Comparison of ENCODE assay signal across 8 cellular contexts in the genomic region with DNA sequence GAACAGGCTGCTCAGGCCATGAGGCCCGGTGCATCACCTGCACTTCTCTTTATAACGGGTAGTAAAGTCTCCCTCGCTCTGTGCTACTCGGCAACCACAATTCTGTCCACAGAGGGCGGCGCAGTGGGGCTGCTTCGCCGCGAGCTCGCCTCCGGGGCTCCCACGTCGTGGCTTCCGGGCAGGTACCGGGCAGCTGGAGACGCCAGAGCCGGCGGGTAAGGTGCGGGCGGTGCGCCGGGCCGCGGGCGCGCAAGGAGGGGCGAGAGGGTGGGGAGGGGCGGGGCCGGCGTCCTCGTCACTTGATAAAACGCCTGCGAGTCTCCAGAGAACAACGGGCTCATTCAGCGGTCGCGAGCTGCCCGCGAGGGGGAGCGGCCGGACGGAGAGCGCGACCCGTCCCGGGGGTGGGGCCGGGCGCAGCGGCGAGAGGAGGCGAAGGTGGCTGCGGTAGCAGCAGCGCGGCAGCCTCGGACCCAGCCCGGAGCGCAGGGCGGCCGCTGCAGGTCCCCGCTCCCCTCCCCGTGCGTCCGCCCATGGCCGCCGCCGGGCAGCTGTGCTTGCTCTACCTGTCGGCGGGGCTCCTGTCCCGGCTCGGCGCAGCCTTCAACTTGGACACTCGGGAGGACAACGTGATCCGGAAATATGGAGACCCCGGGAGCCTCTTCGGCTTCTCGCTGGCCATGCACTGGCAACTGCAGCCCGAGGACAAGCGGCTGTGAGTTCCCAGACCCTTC. TPM values are rescaled to one million over a fixed set of nuclear protein-coding genes. Genes with fewer than 3 reads are reported as not detected.
A peak's percentile ranks its signal among the peaks of the same experiment; 100 is the strongest.
DNase-seq lines count a peak whose midpoint lies in the region; ATAC-seq and TF ChIP-seq lines count a peak whose summit lies in the region.

Gene ITGA6 (plus strand): TSS at position 331 of the 734 bp plus-strand sequence.

- intact Hi-C loops in Caco-2 (cut with micrococcal nuclease; ENCODE audit: unreplicated experiment) (loop anchor here (1.0 kb wide), 1 partner anchor 255 kb away; no protein-coding TSS in a partner anchor), PC-9 (cut with micrococcal nuclease; ENCODE audit: unreplicated experiment) (loop anchor here (1.0 to 10.0 kb wide), 5 partner anchors 38 to 1313 kb away; no protein-coding TSS in a partner anchor)

- H3K4me3 Mint-ChIP-seq in Caco-2 (ENCODE audit: unreplicated experiment), result peak within 1 kb of the TSS; percentile 70
- peak within 1 kb of the TSS; percentile 86 to 89 for H3K4me3 Mint-ChIP-seq in activated T-cell treated with anti-CD3 and anti-CD28 coated beads, Interleukin-2, amount 50 U/mL, for 72 hours

- peak within 1 kb of the TSS; percentile 90 for H3K4me3 ChIP-seq in Caco-2 (ENCODE audit: low read depth, low read length)
- H3K4me3 ChIP-seq in PC-9, result peak within 1 kb of the TSS; percentile 57

- POLR2A ChIA-PET in Caco-2 (lab: Charles Lee), result interaction anchor here (0.6 to 1.9 kb wide), 5 partner anchors 11 to 88 kb away, joined by 3 to 16 read pairs (median 4); no protein-coding TSS in a partner anchor
- POLR2A ChIA-PET in PC-9 (lab: Charles Lee; ENCODE audit: unreplicated experiment), result interaction anchor here (0.5 to 1.2 kb wide), 11 partner anchors 11 to 905 kb away, joined by 3 to 14 read pairs (median 8); partner anchors contain the start of gene CYBRD1

- H3K27ac Mint-ChIP-seq in Caco-2 (ENCODE audit: unreplicated experiment), result peak within 1 kb of the TSS; percentile 84
- H3K27ac Mint-ChIP-seq in activated T-cell treated with anti-CD3 and anti-CD28 coated beads, Interleukin-2, amount 50 U/mL, for 72 hours, result no peak within 1 kb of the TSS

- no peaks in the 10 kb centered on the region for H4K20me1 ChIP-seq in PC-9 (ENCODE audit: insufficient read depth)

- no peaks in the 10 kb centered on the region for H3K27me3 Mint-ChIP-seq in Caco-2 (ENCODE audit: insufficient read depth, unreplicated experiment)
- no peaks in the 10 kb centered on the region for H3K27me3 Mint-ChIP-seq in activated T-cell treated with anti-CD3 and anti-CD28 coated beads, Interleukin-2, amount 50 U/mL, for 72 hours (ENCODE audit: low read depth)

- H3K36me3 Mint-ChIP-seq in Caco-2 (ENCODE audit: insufficient read depth, unreplicated experiment), result no peaks in the 10 kb centered on the region
- no peaks in the 10 kb centered on the region for H3K36me3 Mint-ChIP-seq in activated T-cell treated with anti-CD3 and anti-CD28 coated beads, Interleukin-2, amount 50 U/mL, for 72 hours (ENCODE audit: insufficient read depth in 2 of 2)

- BruUV-seq in Caco-2 (replicated peaks; lab: Mats Ljungman, UMichigan) (no TSS peak), PC-9 (replicated peaks; lab: Mats Ljungman, UMichigan) (no TSS peak)

- peak within 1 kb of the TSS; percentile 73 for H3K4me2 ChIP-seq in PC-9

- peak; percentile 72 to 75 for ATAC-seq in activated T-cell treated with anti-CD3 and anti-CD28 coated beads, Interleukin-2, amount 50 U/mL, for 72 hours (replicated peaks in 1 of 2)
- ATAC-seq in esophagus mucosa (peak; percentile 69), HG03521 (IDR thresholded peaks at IDR 0.05; ENCODE audit: unreplicated experiment) (no peak)

- H3K9me3 Mint-ChIP-seq in Caco-2 (ENCODE audit: unreplicated experiment), result no peaks in the 10 kb centered on the region
- H3K9me3 Mint-ChIP-seq in activated T-cell treated with anti-CD3 and anti-CD28 coated beads, Interleukin-2, amount 50 U/mL, for 72 hours, result no peaks in the 10 kb centered on the region

- TF ChIP-seq CTCF in Caco-2 (IDR thresholded peaks at IDR 0.05; ENCODE audit: insufficient read depth in 1 of 2, low read depth in 1 of 2, low read length in 1 of 2, severe bottlenecking in 1 of 2, unreplicated experiment in 1 of 2) (peak in 1 of 2 experiments; percentile 17), PC-9 (conservative IDR thresholded peaks at IDR 0.05) (peak; percentile 43; the same call in 1 of the 2 replicates)

- peaks cover 24% of the 10 kb centered on the region for H3F3A ChIP-seq in PC-9 (ENCODE audit: insufficient read depth, low read depth)

- H3K9me3 ChIP-seq in Caco-2, result no peaks in the 10 kb centered on the region
- no peaks in the 10 kb centered on the region for H3K9me3 ChIP-seq in PC-9 (ENCODE audit: insufficient read depth, low read depth)

- H3K9me2 ChIP-seq in PC-9 (ENCODE audit: insufficient read depth), result no peaks in the 10 kb centered on the region

- H3K27me3 ChIP-seq in Caco-2 (replicated peaks; ENCODE audit: control insufficient read depth, insufficient read depth, low read length), result no peaks in the 10 kb centered on the region
- H3K27me3 ChIP-seq in PC-9 (ENCODE audit: insufficient read depth, low read depth), result no peaks in the 10 kb centered on the region

- DNase-seq in Caco-2 (peak; percentile 90), HT-29 (ENCODE audit: low spot score) (peak; percentile 90), PC-9 (peak; percentile 87 to 96), myocyte (ENCODE audit: low read depth) (peak; percentile 86)
- peak; percentile 76 to 78 for DNase-seq in activated T-cell treated with anti-CD3 and anti-CD28 coated beads, Interleukin-2, amount 50 U/mL, for 72 hours
- DNase-seq in stimulated activated CD8-positive, alpha-beta memory T cell treated with anti-CD3 and anti-CD28 coated beads, Interleukin-7, amount 100 ng/mL, for 1 hour (ENCODE audit: low read depth in 2 of 2), result peak; percentile 42 to 60

- peak within 1 kb of the TSS; percentile 52 for H3K27ac ChIP-seq in PC-9

- H3K4me1 ChIP-seq in Caco-2 (peaks cover 25% of the 10 kb centered on the region), PC-9 (replicated peaks; ENCODE audit: insufficient read depth) (peaks cover 45% of the 10 kb centered on the region)

- peak within 1 kb of the TSS; percentile 92 for H2AFZ ChIP-seq in PC-9

- H3K79me2 ChIP-seq in PC-9 (ENCODE audit: low read depth), result peaks cover 51% of the 10 kb centered on the region

- H3K36me3 ChIP-seq in Caco-2 (ENCODE audit: control insufficient read depth, insufficient read depth, low read length), result no peaks in the 10 kb centered on the region
- peaks cover 3% of the 10 kb centered on the region; the same call in 1 of the 2 replicates for H3K36me3 ChIP-seq in PC-9 (ENCODE audit: low read depth)

- H3K4me1 Mint-ChIP-seq in Caco-2 (ENCODE audit: low read depth, unreplicated experiment), result no peaks in the 10 kb centered on the region
- H3K4me1 Mint-ChIP-seq in activated T-cell treated with anti-CD3 and anti-CD28 coated beads, Interleukin-2, amount 50 U/mL, for 72 hours (ENCODE audit: low read depth), result peaks cover 72% of the 10 kb centered on the region

- CTCF ChIA-PET in Caco-2 (lab: Charles Lee) (interaction anchor here (0.6 to 4.2 kb wide), 12 partner anchors 14 to 724 kb away, joined by 3 to 80 read pairs (median 4); no protein-coding TSS in a partner anchor), PC-9 (lab: Charles Lee) (interaction anchor here (0.6 to 6.9 kb wide), 9 partner anchors 13 to 253 kb away, joined by 4 to 87 read pairs (median 5); no protein-coding TSS in a partner anchor)

RNA-seq across cellular contexts. Expression of gene ITGA6, which starts in this region (rescaled TPM):
- 27.8 and 33.0 TPM in 2 replicates for total RNA-seq in Caco-2 (2022)
- total RNA-seq in HT-29 (2014; rRNA removed; shearing (Covaris generic)), result 147 and 155 TPM in 2 replicates
- total RNA-seq in PC-9 (2021), result 180 and 213 TPM in 2 replicates
- 1 to 10 TPM; 7.0 to 8.6 TPM for total RNA-seq in activated T-cell treated with anti-CD3 and anti-CD28 coated beads, Interleukin-2, amount 50 U/mL, for 72 hours
- 65.2 TPM for total RNA-seq in esophagus mucosa
- 650 and 854 TPM in 2 replicates for total RNA-seq in myocyte
- polyA plus RNA-seq in myocyte (2012), result 261 TPM
